ENCODE assay signal across 2 cellular contexts in genomic region chr17:40906613-40907012, GRCh38.
TF ChIP-seq lines count a peak whose summit lies in the region.

No MANE protein-coding gene starts in this region.

TF ChIP-seq in A549, 52 proteins besides CTCF, POLR2A, EP300 and RAD21:
- TF ChIP-seq REST (IDR thresholded peaks at IDR 0.05) = peak; percentile 70; the same call in 1 of the 2 replicates
- TF ChIP-seq ZFP36 (IDR thresholded peaks at IDR 0.05; ENCODE audit: borderline replicate concordance, partially characterized antibody) = no peak
TF ChIP-seq in A549: peak in this region for 1.

TF ChIP-seq in IMR-90, 13 proteins besides CTCF, POLR2A, EP300 and RAD21:
- TF ChIP-seq RFX5 (IDR thresholded peaks at IDR 0.05; ENCODE audit: low read depth, low read length) (no peak), MXI1 (IDR thresholded peaks at IDR 0.05; ENCODE audit: borderline replicate concordance, low read depth, low read length) (no peak), CEBPB (IDR thresholded peaks at IDR 0.05; ENCODE audit: low read depth, low read length) (no peak), NFE2L2 (IDR thresholded peaks at IDR 0.05; ENCODE audit: low read depth, low read length) (no peak), MAFK (IDR thresholded peaks at IDR 0.05; ENCODE audit: low read depth, low read length) (no peak), USF2 (IDR thresholded peaks at IDR 0.05; ENCODE audit: low read depth, low read length) (no peak), SMC3 (IDR thresholded peaks at IDR 0.05; ENCODE audit: low read depth, low read length) (no peak), BHLHE40 (IDR thresholded peaks at IDR 0.05; ENCODE audit: low read depth, low read length) (no peak), MAZ (IDR thresholded peaks at IDR 0.05; ENCODE audit: borderline replicate concordance, low read depth, low read length) (no peak), RCOR1 (IDR thresholded peaks at IDR 0.05; ENCODE audit: insufficient replicate concordance, low read length) (no peak), FOS (IDR thresholded peaks at IDR 0.05; ENCODE audit: low read depth, low read length) (no peak), CHD1 (IDR thresholded peaks at IDR 0.05; ENCODE audit: low read depth, low read length) (no peak), ELK1 (IDR thresholded peaks at IDR 0.05; ENCODE audit: borderline replicate concordance, low read depth, low read length) (no peak)
